Comparison of ENCODE assay signal across 1 cellular context in the genomic region with DNA sequence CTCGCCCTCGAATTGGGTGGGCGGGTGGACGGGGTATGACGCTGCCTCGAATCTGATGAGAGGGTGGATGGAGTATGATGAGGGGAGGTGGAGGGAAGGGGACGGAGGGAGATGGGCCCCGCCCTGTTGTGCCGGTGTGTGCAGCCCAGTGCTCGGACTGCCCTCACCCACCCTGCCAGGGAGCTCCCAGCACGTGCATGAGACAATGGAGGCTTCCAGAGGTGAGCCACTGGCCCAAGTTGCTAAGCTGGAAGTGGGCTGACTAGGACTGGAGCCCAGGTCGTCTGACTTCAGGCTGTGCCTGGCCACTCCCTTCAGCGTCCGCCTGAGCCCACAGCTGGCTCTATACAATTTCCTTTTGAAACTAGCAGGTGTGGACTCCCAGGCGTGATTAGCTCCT.
TF ChIP-seq lines count a peak whose summit lies in the region.

No MANE protein-coding gene starts in this region.

TF ChIP-seq in IMR-90, 13 proteins besides CTCF, POLR2A, EP300 and RAD21:
- no peak for TF ChIP-seq MXI1 (IDR thresholded peaks at IDR 0.05; ENCODE audit: borderline replicate concordance, low read depth, low read length)
- no peak for TF ChIP-seq RFX5 (IDR thresholded peaks at IDR 0.05; ENCODE audit: low read depth, low read length)
- no peak for TF ChIP-seq FOS (IDR thresholded peaks at IDR 0.05; ENCODE audit: low read depth, low read length)
- no peak for TF ChIP-seq BHLHE40 (IDR thresholded peaks at IDR 0.05; ENCODE audit: low read depth, low read length)
- TF ChIP-seq, protein P1, sequence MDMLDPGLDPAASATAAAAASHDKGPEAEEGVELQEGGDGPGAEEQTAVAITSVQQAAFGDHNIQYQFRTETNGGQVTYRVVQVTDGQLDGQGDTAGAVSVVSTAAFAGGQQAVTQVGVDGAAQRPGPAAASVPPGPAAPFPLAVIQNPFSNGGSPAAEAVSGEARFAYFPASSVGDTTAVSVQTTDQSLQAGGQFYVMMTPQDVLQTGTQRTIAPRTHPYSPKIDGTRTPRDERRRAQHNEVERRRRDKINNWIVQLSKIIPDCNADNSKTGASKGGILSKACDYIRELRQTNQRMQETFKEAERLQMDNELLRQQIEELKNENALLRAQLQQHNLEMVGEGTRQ (IDR thresholded peaks at IDR 0.05; ENCODE audit: low read depth, low read length) = no peak
